19 cellular contexts compared by ENCODE assay signal in the genomic region with DNA sequence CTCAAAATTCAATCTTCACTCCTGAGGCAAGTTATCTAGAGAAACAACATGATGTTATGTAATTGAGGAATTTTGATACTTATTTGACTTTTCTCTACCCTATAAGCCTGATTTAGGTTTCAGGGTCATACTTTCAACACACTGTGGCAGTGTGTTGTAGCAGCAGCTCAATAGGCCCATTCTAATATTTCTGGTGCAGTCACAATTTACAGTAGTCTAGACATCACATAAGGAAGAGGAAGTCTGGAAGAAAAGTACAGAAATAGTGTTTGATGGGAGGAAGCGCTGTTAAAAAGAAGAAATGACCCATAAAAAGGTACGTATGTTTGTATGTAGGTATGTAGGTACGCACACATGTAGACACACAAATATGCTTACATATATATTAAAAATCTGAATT.
"Had no signal": no experiment of that assay in that cellular context is flagged by ENCODE, and none has a peak within 500 bp of the region (broad histone marks: within the 10 kb centered on the region; RNA-seq: fewer than 3 reads in every experiment).

No MANE protein-coding gene starts in this region.

- H3K4me3 Mint-ChIP-seq: activated naive CD4-positive, alpha-beta T cell treated with anti-CD3 and anti-CD28 coated beads, Interleukin-2, amount 10 ng/mL, durations not matched to agents 7 days and 5 days; activated naive CD8-positive, alpha-beta T cell treated with anti-CD3 and anti-CD28 coated beads, Interleukin-2, amount 50 U/mL, for 24 hours; dendritic cell treated with granulocyte-macrophage colony-stimulating factor and Interleukin-4, amounts not matched to agents 40 ng/mL and 50 ng/mL, for 4 days; immature natural killer cell; natural killer cell treated with Interleukin-12 subunit alpha and Interleukin-12 subunit beta and Interleukin-15 and Interleukin-18, amount 100 ng/mL, for 72 hours had no signal

- FAIRE-seq: endothelial cell of umbilical vein had no signal

- H3K4me1 Mint-ChIP-seq: activated naive CD4-positive, alpha-beta T cell treated with anti-CD3 and anti-CD28 coated beads, Interleukin-2, amount 10 ng/mL, durations not matched to agents 7 days and 5 days; immature natural killer cell had no signal

- H3K27me3 Mint-ChIP-seq: activated naive CD4-positive, alpha-beta T cell treated with anti-CD3 and anti-CD28 coated beads, Interleukin-2, amount 10 ng/mL, durations not matched to agents 7 days and 5 days; activated naive CD8-positive, alpha-beta T cell treated with anti-CD3 and anti-CD28 coated beads, Interleukin-2, amount 50 U/mL, for 24 hours; dendritic cell treated with granulocyte-macrophage colony-stimulating factor and Interleukin-4, amounts not matched to agents 40 ng/mL and 50 ng/mL, for 4 days; natural killer cell treated with Interleukin-12 subunit alpha and Interleukin-12 subunit beta and Interleukin-15 and Interleukin-18, amount 100 ng/mL, for 72 hours had no signal

- DNase-seq: activated CD8-positive, alpha-beta memory T cell treated with anti-CD3 and anti-CD28 coated beads for 24 hours; activated CD8-positive, alpha-beta memory T cell treated with anti-CD3 and anti-CD28 coated beads, Interleukin-2, amount 50 U/mL, for 48 hours; activated effector memory CD4-positive, alpha-beta T cell treated with Interleukin-2 at 50 U/mL for 16 hours; activated naive CD4-positive, alpha-beta T cell treated with anti-CD3 and anti-CD28 coated beads, Interleukin-2, amount 10 ng/mL, durations not matched to agents 7 days and 5 days; activated naive CD8-positive, alpha-beta T cell treated with anti-CD3 and anti-CD28 coated beads, Interleukin-2, amount 50 U/mL, for 24 hours; activated T-cell treated with anti-CD3 and anti-CD28 coated beads, Interleukin-2, amount 50 U/mL, for 48 hours; aorta; brain microvascular endothelial cell; effector CD8-positive, alpha-beta T cell; esophagus squamous epithelium; immature natural killer cell; kidney glomerular epithelial cell; stimulated activated CD4-positive, alpha-beta T cell treated with anti-CD3 and anti-CD28 coated beads, Interleukin-4, amount 100 ng/mL, for 1 hour; T1000 had no signal

- ATAC-seq: activated CD4-positive, CD25-positive, alpha-beta regulatory T cell treated with anti-CD3 and anti-CD28 coated beads, Interleukin-2, amount 50 U/mL, for 24 hours; activated naive CD8-positive, alpha-beta T cell treated with anti-CD3 and anti-CD28 coated beads, Interleukin-2, amount 50 U/mL, for 24 hours; natural killer cell treated with Interleukin-12 subunit alpha and Interleukin-12 subunit beta and Interleukin-15 and Interleukin-18, amount 100 ng/mL, for 72 hours; sciatic nerve had no signal

- H3K36me3 Mint-ChIP-seq: activated naive CD4-positive, alpha-beta T cell treated with anti-CD3 and anti-CD28 coated beads, Interleukin-2, amount 10 ng/mL, durations not matched to agents 7 days and 5 days had no signal

- H3K27ac Mint-ChIP-seq: activated naive CD4-positive, alpha-beta T cell treated with anti-CD3 and anti-CD28 coated beads, Interleukin-2, amount 10 ng/mL, durations not matched to agents 7 days and 5 days; activated naive CD8-positive, alpha-beta T cell treated with anti-CD3 and anti-CD28 coated beads, Interleukin-2, amount 50 U/mL, for 24 hours; dendritic cell treated with granulocyte-macrophage colony-stimulating factor and Interleukin-4, amounts not matched to agents 40 ng/mL and 50 ng/mL, for 4 days; immature natural killer cell; natural killer cell treated with Interleukin-12 subunit alpha and Interleukin-12 subunit beta and Interleukin-15 and Interleukin-18, amount 100 ng/mL, for 72 hours had no signal
